In the genomic region with DNA sequence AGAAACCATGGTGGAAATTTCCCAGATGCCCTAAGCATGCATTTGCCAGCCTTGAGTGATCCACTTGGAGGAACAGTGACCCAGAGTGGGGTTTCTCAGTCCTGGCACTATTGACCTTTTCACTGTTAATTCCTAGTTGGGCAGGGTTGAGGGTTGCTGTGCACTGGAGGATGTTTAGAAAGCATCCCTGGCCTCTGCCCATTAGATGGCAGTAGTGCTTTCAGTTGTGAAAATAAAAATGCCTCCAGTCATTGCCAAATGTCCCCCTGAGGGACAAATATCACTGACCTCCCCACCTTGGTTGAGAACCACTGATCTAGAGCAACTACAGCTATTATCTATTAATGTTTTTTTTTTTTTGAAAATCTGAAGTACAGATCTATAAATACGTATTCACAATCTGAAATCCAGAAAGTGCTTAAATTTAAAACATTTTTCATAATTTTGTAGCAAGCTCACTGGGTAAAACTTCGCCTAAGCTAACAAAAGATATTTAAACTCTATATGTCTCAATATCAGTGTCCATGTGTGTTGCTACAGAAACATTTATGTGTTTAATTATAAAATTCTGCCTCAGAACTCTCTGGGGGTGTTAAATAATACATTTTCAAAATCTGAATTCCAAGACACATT, we compare ENCODE assay signal across 1 cellular context.
A peak's percentile ranks its signal among the peaks of the same experiment; 100 is the strongest.
TF ChIP-seq lines count a peak whose summit lies in the region.

No MANE protein-coding gene starts in this region.

TF ChIP-seq in GM12878, 131 proteins besides CTCF, POLR2A, EP300 and RAD21:
- TF ChIP-seq, protein P1, sequence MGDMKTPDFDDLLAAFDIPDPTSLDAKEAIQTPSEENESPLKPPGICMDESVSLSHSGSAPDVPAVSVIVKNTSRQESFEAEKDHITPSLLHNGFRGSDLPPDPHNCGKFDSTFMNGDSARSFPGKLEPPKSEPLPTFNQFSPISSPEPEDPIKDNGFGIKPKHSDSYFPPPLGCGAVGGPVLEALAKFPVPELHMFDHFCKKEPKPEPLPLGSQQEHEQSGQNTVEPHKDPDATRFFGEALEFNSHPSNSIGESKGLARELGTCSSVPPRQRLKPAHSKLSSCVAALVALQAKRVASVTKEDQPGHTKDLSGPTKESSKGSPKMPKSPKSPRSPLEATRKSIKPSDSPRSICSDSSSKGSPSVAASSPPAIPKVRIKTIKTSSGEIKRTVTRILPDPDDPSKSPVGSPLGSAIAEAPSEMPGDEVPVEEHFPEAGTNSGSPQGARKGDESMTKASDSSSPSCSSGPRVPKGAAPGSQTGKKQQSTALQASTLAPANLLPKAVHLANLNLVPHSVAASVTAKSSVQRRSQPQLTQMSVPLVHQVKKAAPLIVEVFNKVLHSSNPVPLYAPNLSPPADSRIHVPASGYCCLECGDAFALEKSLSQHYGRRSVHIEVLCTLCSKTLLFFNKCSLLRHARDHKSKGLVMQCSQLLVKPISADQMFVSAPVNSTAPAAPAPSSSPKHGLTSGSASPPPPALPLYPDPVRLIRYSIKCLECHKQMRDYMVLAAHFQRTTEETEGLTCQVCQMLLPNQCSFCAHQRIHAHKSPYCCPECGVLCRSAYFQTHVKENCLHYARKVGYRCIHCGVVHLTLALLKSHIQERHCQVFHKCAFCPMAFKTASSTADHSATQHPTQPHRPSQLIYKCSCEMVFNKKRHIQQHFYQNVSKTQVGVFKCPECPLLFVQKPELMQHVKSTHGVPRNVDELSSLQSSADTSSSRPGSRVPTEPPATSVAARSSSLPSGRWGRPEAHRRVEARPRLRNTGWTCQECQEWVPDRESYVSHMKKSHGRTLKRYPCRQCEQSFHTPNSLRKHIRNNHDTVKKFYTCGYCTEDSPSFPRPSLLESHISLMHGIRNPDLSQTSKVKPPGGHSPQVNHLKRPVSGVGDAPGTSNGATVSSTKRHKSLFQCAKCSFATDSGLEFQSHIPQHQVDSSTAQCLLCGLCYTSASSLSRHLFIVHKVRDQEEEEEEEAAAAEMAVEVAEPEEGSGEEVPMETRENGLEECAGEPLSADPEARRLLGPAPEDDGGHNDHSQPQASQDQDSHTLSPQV (IDR thresholded peaks at IDR 0.05), result no peak
- TF ChIP-seq SMC3 (IDR thresholded peaks at IDR 0.05; ENCODE audit: borderline replicate concordance, low read length), result peak; percentile 42; the same call in 1 of the 2 replicates
